22 cellular contexts compared by ENCODE assay signal in the genomic region with DNA sequence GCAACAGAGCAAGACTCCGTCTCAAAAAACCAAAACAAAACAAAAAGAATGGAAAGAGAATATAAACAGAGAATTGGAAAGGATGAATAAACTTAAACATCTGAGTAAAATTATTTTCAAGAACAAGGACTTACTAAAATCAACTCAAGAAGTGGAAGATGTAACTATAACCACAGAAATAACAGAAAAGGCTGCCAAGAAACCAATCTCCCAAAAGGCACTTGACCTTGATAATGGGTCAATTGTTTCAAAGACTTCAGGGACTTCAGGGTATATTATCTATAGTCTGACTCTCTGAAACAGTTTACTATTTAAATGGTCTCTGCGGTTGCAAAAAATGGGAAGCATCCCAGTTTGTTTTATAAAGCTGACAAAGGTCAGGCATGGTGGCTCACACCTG.
"Had no signal": no experiment of that assay in that cellular context is flagged by ENCODE, and none has a peak within 500 bp of the region (broad histone marks: within the 10 kb centered on the region; RNA-seq: fewer than 3 reads in every experiment).

No MANE protein-coding gene starts in this region.

- H3K4me3 Mint-ChIP-seq: dendritic cell treated with granulocyte-macrophage colony-stimulating factor and Interleukin-4, amounts not matched to agents 40 ng/mL and 50 ng/mL, for 4 days; effector memory CD8-positive, alpha-beta T cell; endodermal cell; mesothelial cell of epicardium; naive B cell had no signal

- H3K27ac Mint-ChIP-seq: dendritic cell treated with granulocyte-macrophage colony-stimulating factor and Interleukin-4, amounts not matched to agents 40 ng/mL and 50 ng/mL, for 4 days; effector memory CD8-positive, alpha-beta T cell; endodermal cell; mesothelial cell of epicardium had no signal

- DNase-seq: colonic mucosa; cortex of kidney; effector CD8-positive, alpha-beta T cell; effector memory CD8-positive, alpha-beta T cell; endodermal cell; erythroblast; esophagus squamous epithelium; foreskin fibroblast; glutamatergic neuron; head of caudate nucleus; heart right ventricle; hippocampal formation; left cardiac atrium; left lung; left ventricle myocardium superior; lower lobe of right lung; mesenchymal stem cell; mucosa of descending colon; naive B cell had no signal

- H3K9me3 Mint-ChIP-seq: dendritic cell treated with granulocyte-macrophage colony-stimulating factor and Interleukin-4, amounts not matched to agents 40 ng/mL and 50 ng/mL, for 4 days; effector memory CD8-positive, alpha-beta T cell; endodermal cell; naive B cell had no signal

- H3K27me3 Mint-ChIP-seq: dendritic cell treated with granulocyte-macrophage colony-stimulating factor and Interleukin-4, amounts not matched to agents 40 ng/mL and 50 ng/mL, for 4 days; effector memory CD8-positive, alpha-beta T cell; naive B cell had no signal

- ATAC-seq: effector memory CD8-positive, alpha-beta T cell; esophagus mucosa; heart right ventricle; left cardiac atrium; left lung; left ventricle myocardium superior; lower lobe of right lung; mucosa of descending colon had no signal
